ENCODE assay signal across 13 cellular contexts in genomic region chr18:37160038-37160745, GRCh38.
DNase-seq lines count a peak whose midpoint lies in the region; ATAC-seq, FAIRE-seq and TF ChIP-seq lines count a peak whose summit lies in the region.
"Had no signal": no experiment of that assay in that cellular context is flagged by ENCODE, and none has a peak within 500 bp of the region (broad histone marks: within the 10 kb centered on the region; RNA-seq: fewer than 3 reads in every experiment).

No MANE protein-coding gene starts in this region.

- no TSS peak for BruUV-seq in HepG2 (replicated peaks; lab: Mats Ljungman, UMichigan)

- H3K4me1 Mint-ChIP-seq in WTC11 (peaks cover 42% of the 10 kb centered on the region), CD14-positive monocyte (no peaks in the 10 kb centered on the region)
- H3K4me1 Mint-ChIP-seq: CD8-positive, alpha-beta memory T cell had no signal

- H2AFZ ChIP-seq in HepG2 (ENCODE audit: low read length): no peak overlapping the region

- no CpG with 5 or more reads among the region's 3 CpGs for WGBS in iPS DF 6.9 (ENCODE audit: insufficient coverage, insufficient read length)
- WGBS in HepG2 (ENCODE audit: low lambda C conversion rate): 43% methylated on average over 3 of the region's 3 CpGs

- TF ChIP-seq RAD21 in HepG2 (CRISPR knock-in tag; IDR thresholded peaks at IDR 0.05): no peak

- peak; percentile 15 for FAIRE-seq in HepG2 (lab: Jason Lieb, UNC)

- H3K4me1 ChIP-seq in iPS DF 6.9 (ENCODE audit: control insufficient read depth, insufficient read depth, low read length): no peaks in the 10 kb centered on the region; the same call in 1 of the 2 replicates
- H3K4me1 ChIP-seq in HepG2 (ENCODE audit: insufficient read depth, low read length): peaks cover 16% of the 10 kb centered on the region

- TF ChIP-seq EP300 in HepG2 (IDR thresholded peaks at IDR 0.05; ENCODE audit: low read depth in 2 of 2, low read length in 2 of 2) (no peak), HepG2 (CRISPR knock-in tag; IDR thresholded peaks at IDR 0.05; ENCODE audit: borderline replicate concordance) (no peak)

- H3K36me3 Mint-ChIP-seq in WTC11 (no peaks in the 10 kb centered on the region), CD14-positive monocyte (peaks cover 0 to 2% of the 10 kb centered on the region in 2 donors)

- DNase-seq in WTC11 (ENCODE audit: low spot score) (no peak), iPS DF 6.9 (ENCODE audit: low read depth, low spot score) (no peak), HepG2 (ENCODE audit: low spot score) (peak; percentile 8), sciatic nerve (ENCODE audit: low spot score) (no peak), CD14-positive monocyte (ENCODE audit: low spot score) (no peak), SHP77 treated with DMSO at 0.1 percent for 48 hours (lab: John Stamatoyannopoulos, UW) (no peak)
- DNase-seq: CD8-positive, alpha-beta memory T cell; NCI-H1436; NCI-H2029 treated with DMSO at 0.1 percent for 48 hours; NCI-H510A treated with DMSO at 0.1 percent for 48 hours; SIG-M5 had no signal

- H3K79me2 ChIP-seq in HepG2 (ENCODE audit: insufficient read depth, low read length): no peaks in the 10 kb centered on the region

- H3K4me2 ChIP-seq in HepG2 (ENCODE audit: low read depth, low read length): peak overlapping the region; percentile 28

- H3K36me3 ChIP-seq in iPS DF 6.9 (ENCODE audit: control insufficient read depth, insufficient read depth, low read length) (no peaks in the 10 kb centered on the region), HepG2 (replicated peaks in 1 of 2; ENCODE audit: control insufficient read depth in 1 of 2, insufficient read depth in 2 of 2, low read length in 2 of 2) (no peaks in the 10 kb centered on the region)
- H3K36me3 ChIP-seq: HAP-1 had no signal

- peaks cover 5% of the 10 kb centered on the region for H3K9me3 Mint-ChIP-seq in WTC11
- H3K9me3 Mint-ChIP-seq in CD14-positive monocyte: peaks cover 0 to 3% (median 2%) of the 10 kb centered on the region in 7 donors

- no peaks in the 10 kb centered on the region for H3K27me3 ChIP-seq in iPS DF 6.9 (ENCODE audit: control insufficient read depth, insufficient read depth, low read length)
- no peaks in the 10 kb centered on the region for H3K27me3 ChIP-seq in HepG2 (ENCODE audit: control insufficient read depth in 1 of 2, insufficient read depth in 2 of 2, low read length in 2 of 2)

- H3K27ac Mint-ChIP-seq in WTC11 (peak overlapping the region; percentile 44), CD14-positive monocyte (no peak overlapping the region)
- H3K27ac Mint-ChIP-seq: CD8-positive, alpha-beta memory T cell had no signal

- TF ChIP-seq CTCF in WTC11 (IDR thresholded peaks at IDR 0.05) (no peak), HepG2 (CRISPR knock-in tag; IDR thresholded peaks at IDR 0.05) (no peak), CD14-positive monocyte (IDR thresholded peaks at IDR 0.05) (no peak)

- H4K20me1 ChIP-seq in HepG2 (ENCODE audit: insufficient read depth, low read length): no peaks in the 10 kb centered on the region

- POLR2A ChIA-PET in WTC11 (lab: Charles Lee) (no interaction called here), HepG2 (lab: Yijun Ruan, JAX) (no interaction called here)

- H3K4me3 ChIP-seq in iPS DF 6.9 (ENCODE audit: low read length) (no peak overlapping the region), HepG2 (replicated peaks in 1 of 3; ENCODE audit: insufficient read depth in 1 of 3, low read depth in 2 of 3, low read length in 3 of 3) (no peak overlapping the region)
- H3K4me3 ChIP-seq: HAP-1 had no signal

- H3K27ac ChIP-seq in iPS DF 6.9 (ENCODE audit: low read length) (peak overlapping the region; percentile 68), HepG2 (ENCODE audit: extremely low read length, insufficient read depth, low read length) (no peak overlapping the region)

- H3K4me3 Mint-ChIP-seq in WTC11: no peak overlapping the region
- H3K4me3 Mint-ChIP-seq in CD14-positive monocyte: no peak overlapping the region
- H3K4me3 Mint-ChIP-seq: CD8-positive, alpha-beta memory T cell had no signal

- in situ Hi-C loops in HepG2 (cut with HindIII; ENCODE audit: extremely low pct_ligation_motif_present, low pct_unique_long_range_greater_than_20kb): no loop called here

- H3K27me3 Mint-ChIP-seq in WTC11 (ENCODE audit: low read depth) (no peaks in the 10 kb centered on the region), CD14-positive monocyte (ENCODE audit: low read depth in 3 of 3) (no peaks in the 10 kb centered on the region)
- H3K27me3 Mint-ChIP-seq: CD8-positive, alpha-beta memory T cell had no signal

- H3K9ac ChIP-seq in HepG2 (ENCODE audit: insufficient read depth, low read depth, low read length): no peak overlapping the region

- CTCF ChIA-PET in WTC11 (lab: Charles Lee): no interaction called here
- CTCF ChIA-PET in HepG2 (lab: Yijun Ruan, JAX; ENCODE audit: low intra/inter-chr PET ratio, low total read pairs): no interaction called here

- no peak for TF ChIP-seq POLR2A in HepG2 (IDR thresholded peaks at IDR 0.05; ENCODE audit: insufficient read depth in 1 of 2, low read depth in 2 of 2, low read length in 2 of 2)

- peak; percentile 61 for ATAC-seq in WTC11
- peak; percentile 83 for ATAC-seq in HepG2
- ATAC-seq in sciatic nerve: no peak
- no peak for ATAC-seq in HG02798 (IDR thresholded peaks at IDR 0.05; ENCODE audit: poor library complexity, unreplicated experiment)

- intact Hi-C loops in HepG2 (cut with micrococcal nuclease; ENCODE audit: unreplicated experiment): no loop called here
- intact Hi-C loops in sciatic nerve (cut with DNase I): no loop called here
- intact Hi-C loops in CD14-positive monocyte (cut with micrococcal nuclease): no loop called here

- no peaks in the 10 kb centered on the region for H3K9me3 ChIP-seq in iPS DF 6.9 (ENCODE audit: control insufficient read depth, insufficient read depth, low read length)
- no peaks in the 10 kb centered on the region for H3K9me3 ChIP-seq in HepG2 (ENCODE audit: low read length)
- H3K9me3 ChIP-seq: HAP-1 had no signal

TF ChIP-seq in WTC11, 78 proteins besides CTCF, POLR2A, EP300 and RAD21:
- TF ChIP-seq ELF4 (CRISPR knock-in tag; IDR thresholded peaks at IDR 0.05; ENCODE audit: low read depth): no peak
- TF ChIP-seq ZNF423 (CRISPR knock-in tag; IDR thresholded peaks at IDR 0.05): peak; percentile 37

TF ChIP-seq in HepG2, 621 proteins besides CTCF, POLR2A, EP300 and RAD21 (continues in another document):
- TF ChIP-seq FOXA3 (CRISPR knock-in tag; IDR thresholded peaks at IDR 0.05) (0 out of 2 replicates have a peak, but pooled peaks have one; percentile 12), PAXIP1 (CRISPR knock-in tag; conservative IDR thresholded peaks at IDR 0.05) (peak; percentile 35; the same call in 1 of the 2 replicates), GATAD2A (CRISPR knock-in tag; IDR thresholded peaks at IDR 0.05) (0 out of 2 replicates have a peak, but pooled peaks have one; percentile 25), MIXL1 (CRISPR knock-in tag; IDR thresholded peaks at IDR 0.05) (peak; percentile 42; the same call in 1 of the 2 replicates), PPARG (CRISPR knock-in tag; conservative IDR thresholded peaks at IDR 0.05) (0 out of 2 replicates have a peak, but pooled peaks have one; percentile 12), SIX1 (CRISPR knock-in tag; IDR thresholded peaks at IDR 0.05; ENCODE audit: borderline replicate concordance) (no peak), SOX13 (IDR thresholded peaks at IDR 0.05) (no peak), SOX13 (CRISPR knock-in tag; conservative IDR thresholded peaks at IDR 0.05 in 1 of 2, IDR thresholded peaks at IDR 0.05 in 1 of 2) (peak in 1 of 2 experiments; percentile 61; a peak in 1 of 4 replicates), GMEB2 (CRISPR knock-in tag; IDR thresholded peaks at IDR 0.05; ENCODE audit: low read depth) (no peak), SOX5 (CRISPR knock-in tag; IDR thresholded peaks at IDR 0.05; ENCODE audit: borderline replicate concordance) (peak; percentile 60; the same call in 1 of the 2 replicates), SPEN (CRISPR knock-in tag; IDR thresholded peaks at IDR 0.05; ENCODE audit: low read depth) (no peak)

Comparison
In these comparisons a context has a peak if more than half of its experiments do, and no peak if none do; other contexts are left out.
1. ATAC-seq: peak in WTC11 (single experiment) and HepG2 (single experiment); none in sciatic nerve (single experiment) and HG02798 (single experiment).